8 cellular contexts compared by ENCODE assay signal in genomic region chr13:113951246-113951999, GRCh38. TPM values are rescaled to one million over a fixed set of nuclear protein-coding genes. Genes with fewer than 3 reads are reported as not detected.
DNase-seq lines count a peak whose midpoint lies in the region; ATAC-seq and TF ChIP-seq lines count a peak whose summit lies in the region.

No MANE protein-coding gene starts in this region.

- H3K4me1 ChIP-seq in Panc1 (ENCODE audit: control insufficient read depth, insufficient read depth, low read length) (no peaks in the 10 kb centered on the region), aorta (ENCODE audit: control insufficient read depth in 1 of 2, insufficient read depth in 2 of 2, low read length in 2 of 2) (no peaks in the 10 kb centered on the region)

- peak; percentile 57 for TF ChIP-seq CTCF in Panc1 (IDR thresholded peaks at IDR 0.05)

- POLR2A ChIA-PET in Panc1 (lab: Charles Lee) = no interaction called here

- no peak overlapping the region for H3K27ac Mint-ChIP-seq in activated naive CD4-positive, alpha-beta T cell treated with anti-CD3 and anti-CD28 coated beads, Interleukin-2, amount 50 U/mL, for 72 hours

- in situ Hi-C loops in Panc1 (cut with HindIII; ENCODE audit: low pct_unique_long_range_greater_than_20kb, low sequenced_read_pairs) = no loop called here

- H3K27ac ChIP-seq in Panc1 (ENCODE audit: low read length) (no peak overlapping the region), aorta (ENCODE audit: low read depth in 1 of 2, low read length in 2 of 2) (no peak overlapping the region)

- peak in 2 of 3 experiments; percentile 9 to 88 for DNase-seq in NCI-H1417 (lab: John Stamatoyannopoulos, UW)
- no peak for DNase-seq in NCI-H1417 treated with DMSO at 0.1 percent for 48 hours (lab: John Stamatoyannopoulos, UW)
- DNase-seq in Panc1 (ENCODE audit: low read depth, low spot score) = no peak
- DNase-seq in activated naive CD4-positive, alpha-beta T cell treated with anti-CD3 and anti-CD28 coated beads, Interleukin-2, amount 50 U/mL, for 72 hours (ENCODE audit: low spot score in 2 of 2) = peak in 1 of 2 donors; percentile 65
- peak; percentile 92 for DNase-seq in cardiac septum (ENCODE audit: low spot score)
- peak; percentile 97 for DNase-seq in posterior vena cava (ENCODE audit: low spot score)
- peak; percentile 93 to 96 for DNase-seq in aorta

- H3K27me3 ChIP-seq in Panc1 (ENCODE audit: control insufficient read depth, insufficient read depth, low read length) (no peaks in the 10 kb centered on the region), aorta (ENCODE audit: control insufficient read depth in 1 of 2, insufficient read depth in 2 of 2, low read length in 1 of 2) (no peaks in the 10 kb centered on the region)

- CTCF ChIA-PET in Panc1 (lab: Charles Lee) = no interaction called here

- no TSS peak for BruUV-seq in Panc1 (replicated peaks; lab: Mats Ljungman, UMichigan)

- H3K9me3 Mint-ChIP-seq in activated naive CD4-positive, alpha-beta T cell treated with anti-CD3 and anti-CD28 coated beads, Interleukin-2, amount 50 U/mL, for 72 hours = peaks cover 4 to 14% of the 10 kb centered on the region in 2 donors

- H3K36me3 Mint-ChIP-seq in activated naive CD4-positive, alpha-beta T cell treated with anti-CD3 and anti-CD28 coated beads, Interleukin-2, amount 50 U/mL, for 72 hours = peaks cover 19 to 21% of the 10 kb centered on the region in 2 donors

- no peak overlapping the region for H3K4me3 ChIP-seq in Panc1 (ENCODE audit: low read depth in 2 of 2, low read length in 2 of 2)
- no peak overlapping the region for H3K4me3 ChIP-seq in aorta (ENCODE audit: low read length in 2 of 2)

- WGBS in aorta, 2 donors = 37 to 42% methylated on average over 41 to 42 of the region's 42 CpGs

- H3K9me3 ChIP-seq in Panc1 (ENCODE audit: control insufficient read depth, insufficient read depth, low read depth, low read length) (no peaks in the 10 kb centered on the region), aorta (ENCODE audit: control insufficient read depth, low read length) (no peaks in the 10 kb centered on the region)

- H3K36me3 ChIP-seq in Panc1 (ENCODE audit: control insufficient read depth, insufficient read depth, low read length) (no peaks in the 10 kb centered on the region), aorta (ENCODE audit: control insufficient read depth in 1 of 2, insufficient read depth in 2 of 2, low read length in 1 of 2) (no peaks in the 10 kb centered on the region)

- intact Hi-C loops in Panc1 (cut with micrococcal nuclease; ENCODE audit: unreplicated experiment) = no loop called here
- intact Hi-C loops in cardiac septum (cut with DNase I) = loop anchor here (1.0 kb wide), 1 partner anchor 275 kb away; no protein-coding TSS in a partner anchor
- intact Hi-C loops in posterior vena cava (cut with DNase I) = loop anchor here in 1 of 2 donors (5.0 kb wide), 1 partner anchor 276 kb away; no protein-coding TSS in a partner anchor
- intact Hi-C loops in aorta (cut with DNase I) = loop anchor here (1.0 kb wide), 2 partner anchors 275 to 276 kb away; no protein-coding TSS in a partner anchor

- ATAC-seq in HG03066 (IDR thresholded peaks at IDR 0.05; ENCODE audit: low read depth, unreplicated experiment) (peak; percentile 79), Panc1 (peak; percentile 80), aorta (ENCODE audit: low FRiP score) (peak; percentile 92)
- ATAC-seq in activated naive CD4-positive, alpha-beta T cell treated with anti-CD3 and anti-CD28 coated beads, Interleukin-2, amount 50 U/mL, for 72 hours = peak; percentile 79 to 94

RNA-seq across cellular contexts. Expression of gene C13orf46, which starts 22.5 kb away (rescaled TPM):
- total RNA-seq in Panc1 (2021; ENCODE audit: unreplicated experiment) (2.6 TPM), cardiac septum (0.40 TPM), posterior vena cava (1 to 10 TPM; 1.2 to 1.9 TPM), aorta (1 to 10 TPM; 2.1 to 3.5 TPM)
- 1.5 TPM for polyA plus RNA-seq in Panc1 (2012; ENCODE audit: insufficient read length)
- 1 to 10 TPM in 1 of 2 donors, under 1 TPM in 1; 0.61 to 3.6 TPM for total RNA-seq in activated naive CD4-positive, alpha-beta T cell treated with anti-CD3 and anti-CD28 coated beads, Interleukin-2, amount 50 U/mL, for 72 hours
- under 1 TPM; 0.13 to 0.43 TPM for polyA plus RNA-seq in aorta

Comparison
In these comparisons a context has a peak if more than half of its experiments do, and no peak if none do; other contexts are left out.
1. DNase-seq: peak in NCI-H1417 (2 of 3), cardiac septum (single experiment), posterior vena cava (single experiment) and aorta (2 of 2); none in NCI-H1417 treated with DMSO at 0.1 percent for 48 hours (single experiment) and Panc1 (single experiment).
2. Peak in every context shown above with its lines, with median percentiles within 50 percentile points of each other: ATAC-seq.